Comparison of ENCODE assay signal across 8 cellular contexts in the genomic region with DNA sequence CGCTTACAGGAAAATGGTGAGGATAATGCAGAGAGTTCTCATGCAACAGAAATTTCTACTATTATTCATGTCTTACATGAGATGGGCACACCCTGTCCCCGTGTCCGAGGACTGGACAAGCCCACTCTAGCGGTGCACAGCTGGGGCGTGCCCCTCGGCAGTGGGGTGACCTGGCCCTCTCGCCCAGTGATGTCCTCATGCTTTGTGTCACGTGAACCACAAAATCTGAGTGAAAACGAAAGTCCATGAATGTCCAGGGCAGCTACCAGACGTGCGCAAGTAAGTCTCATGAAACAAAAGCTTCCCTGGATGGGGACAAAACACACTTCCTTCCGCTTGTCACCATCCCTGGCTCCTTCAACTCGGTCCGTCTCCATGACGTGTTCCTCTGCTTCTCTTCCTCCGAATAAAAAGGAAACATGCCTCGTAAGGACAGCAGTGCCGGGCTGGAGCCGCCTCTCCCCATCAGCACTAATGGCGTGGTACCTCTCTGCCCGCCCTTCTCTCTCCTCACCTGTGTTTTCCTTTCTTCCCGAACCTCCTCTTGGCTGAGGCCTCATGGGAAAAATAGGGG. TPM values are rescaled to one million over a fixed set of nuclear protein-coding genes. Genes with fewer than 3 reads are reported as not detected.
DNase-seq lines count a peak whose midpoint lies in the region; TF ChIP-seq lines count a peak whose summit lies in the region.

No MANE protein-coding gene starts in this region.

- H3K4me1 ChIP-seq in liver (ENCODE audit: control insufficient read depth in 4 of 4, insufficient read depth in 4 of 4, low read length in 3 of 4) (peaks cover 0 to 1% (median 0%) of the 10 kb centered on the region in 4 donors), tibial artery (peaks cover 0 to 26% (median 17%) of the 10 kb centered on the region in 4 donors)

- in situ Hi-C loops in brain microvascular endothelial cell (cut with HindIII; ENCODE audit: low pct_ligation_motif_present, low sequenced_read_pairs), result no loop called here

- peaks cover 0 to 3% (median 0%) of the 10 kb centered on the region in 4 donors for H3K9me3 ChIP-seq in liver (ENCODE audit: control insufficient read depth in 4 of 4, low read length in 3 of 4)
- no peaks in the 10 kb centered on the region for H3K9me3 ChIP-seq in tibial artery

- no peaks in the 10 kb centered on the region for H3K9me3 Mint-ChIP-seq in T-helper 1 cell treated with Interleukin-12 subunit alpha and Interleukin-12 subunit beta and Interleukin-4 antibody, amounts not matched to agents 30 μg/mL and 1 μg/mL, for 36 hours

- no peaks in the 10 kb centered on the region for H3K36me3 ChIP-seq in brain microvascular endothelial cell (replicated peaks)
- no peaks in the 10 kb centered on the region for H3K36me3 ChIP-seq in liver (ENCODE audit: control insufficient read depth in 4 of 4, insufficient read depth in 3 of 4, low read depth in 1 of 4, low read length in 3 of 4)
- no peaks in the 10 kb centered on the region for H3K36me3 ChIP-seq in tibial artery

- peak overlapping the region; percentile 9 for H3K4me3 Mint-ChIP-seq in T-helper 1 cell treated with Interleukin-12 subunit alpha and Interleukin-12 subunit beta and Interleukin-4 antibody, amounts not matched to agents 30 μg/mL and 1 μg/mL, for 36 hours

- peak overlapping the region in 1 of 2 donors; percentile 24 for H3K9ac ChIP-seq in liver (ENCODE audit: low read depth in 1 of 2, low read length in 2 of 2)

- H3K27me3 Mint-ChIP-seq in T-helper 1 cell treated with Interleukin-12 subunit alpha and Interleukin-12 subunit beta and Interleukin-4 antibody, amounts not matched to agents 30 μg/mL and 1 μg/mL, for 36 hours (ENCODE audit: low read depth), result peaks cover 49% of the 10 kb centered on the region

- peak overlapping the region; percentile 59 for H3K4me3 ChIP-seq in brain microvascular endothelial cell (ENCODE audit: low read depth, low read length)
- no peak overlapping the region for H3K4me3 ChIP-seq in liver (ENCODE audit: low read depth in 1 of 3, low read length in 3 of 3)
- H3K4me3 ChIP-seq in tibial artery, result peak overlapping the region; percentile 40 to 50

- H3K27me3 ChIP-seq in brain microvascular endothelial cell (replicated peaks) (no peaks in the 10 kb centered on the region), liver (ENCODE audit: control insufficient read depth in 4 of 4, insufficient read depth in 4 of 4, low read length in 3 of 4) (no peaks in the 10 kb centered on the region), tibial artery (no peaks in the 10 kb centered on the region)

- H3K27ac Mint-ChIP-seq in T-helper 1 cell treated with Interleukin-12 subunit alpha and Interleukin-12 subunit beta and Interleukin-4 antibody, amounts not matched to agents 30 μg/mL and 1 μg/mL, for 36 hours, result no peak overlapping the region

- H3K27ac ChIP-seq in brain microvascular endothelial cell, result peak overlapping the region; percentile 96
- peak overlapping the region; percentile 67 to 74 for H3K27ac ChIP-seq in liver (ENCODE audit: low read depth in 1 of 2, low read length in 2 of 2)
- H3K27ac ChIP-seq in tibial artery, result peak overlapping the region; percentile 80 to 87

- DNase-seq in T-helper 1 cell, result no peak
- DNase-seq in brain microvascular endothelial cell, result no peak
- DNase-seq in tibial artery, result no peak
- DNase-seq in activated CD4-positive, alpha-beta T cell treated with anti-CD3 and anti-CD28 coated beads, Interleukin-2, amount 50 U/mL, for 48 hours, result no peak
- DNase-seq in HUDEP-2 (lab: John Stamatoyannopoulos, UW; ENCODE audit: unreplicated experiment in 76 of 76), result no peak
- DNase-seq in putamen (ENCODE audit: low spot score), result no peak

- 77% methylated on average over 22 of the region's 22 CpGs for WGBS in liver

- TF ChIP-seq RAD21 in liver (IDR thresholded peaks at IDR 0.05), result no peak

- no peaks in the 10 kb centered on the region for H3K4me1 Mint-ChIP-seq in T-helper 1 cell treated with Interleukin-12 subunit alpha and Interleukin-12 subunit beta and Interleukin-4 antibody, amounts not matched to agents 30 μg/mL and 1 μg/mL, for 36 hours (ENCODE audit: low read depth)

- no peaks in the 10 kb centered on the region for H3K36me3 Mint-ChIP-seq in T-helper 1 cell treated with Interleukin-12 subunit alpha and Interleukin-12 subunit beta and Interleukin-4 antibody, amounts not matched to agents 30 μg/mL and 1 μg/mL, for 36 hours (ENCODE audit: low read depth)

- intact Hi-C loops in tibial artery (cut with DNase I; ENCODE audit: low total_unique reads), result no loop called here

- TF ChIP-seq CTCF in brain microvascular endothelial cell (IDR thresholded peaks at IDR 0.05; ENCODE audit: low read depth, low read length, missing control alignments) (no peak), liver (IDR thresholded peaks at IDR 0.05; ENCODE audit: low read depth, low read length, missing input control) (no peak), tibial artery (IDR thresholded peaks at IDR 0.05) (no peak)

TF ChIP-seq in liver, 16 proteins besides CTCF, POLR2A, EP300 and RAD21:
- TF ChIP-seq EGR1 (IDR thresholded peaks at IDR 0.05; ENCODE audit: low read depth in 2 of 2) (no peak), GABPA (IDR thresholded peaks at IDR 0.05 in 1 of 2, conservative IDR thresholded peaks at IDR 0.05 in 1 of 2) (peak in 1 of 2 donors; percentile 17)

RNA-seq across cellular contexts. Expression of a gene that starts 45.6 kb away (rescaled TPM):
- total RNA-seq in liver, result 10 to 100 TPM; 44.1 to 74.1 TPM
- polyA plus RNA-seq in liver, result 10 to 100 TPM; 18.8 to 61.7 TPM

Comparison
In these comparisons a context has a peak if more than half of its experiments do, and no peak if none do; other contexts are left out.
1. H3K4me3 ChIP-seq: peak in brain microvascular endothelial cell (single experiment) and tibial artery (2 of 2); none in liver (0 of 3).
2. Peak in every context shown above with its lines, with median percentiles within 50 percentile points of each other: H3K27ac ChIP-seq.